In the genomic region with DNA sequence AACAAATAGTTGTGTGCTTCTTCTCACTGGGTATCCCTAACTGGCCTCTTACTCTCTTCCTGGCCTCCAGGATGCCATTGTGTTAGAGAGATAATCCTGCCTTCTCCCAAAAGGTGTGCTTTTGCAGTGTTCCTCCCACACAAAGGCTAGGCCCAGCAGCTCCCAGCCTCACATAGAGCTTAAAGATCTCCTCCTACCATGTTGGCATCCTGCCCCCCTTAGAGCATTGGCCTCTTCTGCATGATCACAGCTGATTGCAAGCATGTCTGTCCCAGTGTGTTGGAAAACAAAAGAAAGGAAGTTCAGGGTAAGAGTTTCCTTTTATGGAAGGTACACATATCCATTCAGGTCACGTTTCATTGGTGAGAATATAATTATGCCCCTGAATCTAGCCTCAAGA, we compare ENCODE assay signal across 12 cellular contexts.
"Had no signal": no experiment of that assay in that cellular context is flagged by ENCODE, and none has a peak within 500 bp of the region (broad histone marks: within the 10 kb centered on the region; RNA-seq: fewer than 3 reads in every experiment).

No MANE protein-coding gene starts in this region.

- DNase-seq: activated CD4-positive, alpha-beta memory T cell treated with anti-CD3 and anti-CD28 coated beads for 36 hours; activated gamma-delta T cell treated with Interleukin-2 at 50 U/mL for 16 hours; activated T-cell treated with anti-CD3 and anti-CD28 coated beads, Interleukin-2, amount 50 U/mL, for 4 hours; aorta; heart right ventricle; left ventricle myocardium superior; nephron progenitor cell; stimulated activated CD4-positive, alpha-beta T cell treated with anti-CD3 and anti-CD28 coated beads, Interleukin-12 subunit alpha, Interleukin-12 subunit beta, amount 100 ng/mL, for 4 hours; stimulated activated naive CD4-positive, alpha-beta T cell; T-helper 9 cell; trophoblast cell had no signal

- H3K4me3 ChIP-seq: dorsolateral prefrontal cortex, heart right ventricle had no signal

- H3K36me3 ChIP-seq: heart right ventricle had no signal

- H3K4me1 ChIP-seq: heart right ventricle had no signal

- H3K27ac ChIP-seq: heart right ventricle had no signal

- H3K27me3 ChIP-seq: dorsolateral prefrontal cortex, heart right ventricle had no signal
